18 cellular contexts compared by ENCODE assay signal in genomic region chr5:128667148-128667547, GRCh38.
DNase-seq lines count a peak whose midpoint lies in the region; ATAC-seq and TF ChIP-seq lines count a peak whose summit lies in the region.
"Had no signal": no experiment of that assay in that cellular context is flagged by ENCODE, and none has a peak within 500 bp of the region (broad histone marks: within the 10 kb centered on the region; RNA-seq: fewer than 3 reads in every experiment).

No MANE protein-coding gene starts in this region.

- ATAC-seq in heart left ventricle = no peak
- no peak for ATAC-seq in thoracic aorta (ENCODE audit: insufficient number of reproducible peaks, low FRiP score, low read depth)
- ATAC-seq: activated CD8-positive, alpha-beta memory T cell treated with anti-CD3 and anti-CD28 coated beads, Interleukin-2, amount 10 ng/mL, durations not matched to agents 7 days and 5 days had no signal

- H3K4me1 Mint-ChIP-seq in endodermal cell = peaks cover 18% of the 10 kb centered on the region
- H3K4me1 Mint-ChIP-seq: activated CD8-positive, alpha-beta memory T cell treated with anti-CD3 and anti-CD28 coated beads, Interleukin-2, amount 10 ng/mL, durations not matched to agents 7 days and 5 days; activated naive CD4-positive, alpha-beta T cell treated with anti-CD3 and anti-CD28 coated beads, Interleukin-2, amount 50 U/mL, for 24 hours had no signal

- intact Hi-C loops in heart left ventricle (cut with DNase I) (loop anchor here in 8 of 10 donors (5.0 to 10.0 kb wide), 3 partner anchors 175 to 180 kb away; no protein-coding TSS in a partner anchor), cardiac septum (cut with DNase I) (loop anchor here (5.0 to 10.0 kb wide), 2 partner anchors 175 to 388 kb away; no protein-coding TSS in a partner anchor), spleen (cut with DNase I; ENCODE audit: low total_unique reads) (no loop called here)

- H3K27ac ChIP-seq in heart left ventricle (no peak overlapping the region), OCI-LY1 (ENCODE audit: low read depth, low read length, poor library complexity, severe bottlenecking) (no peak overlapping the region), endodermal cell (ENCODE audit: low read depth, low read length) (no peak overlapping the region), thoracic aorta (no peak overlapping the region), spleen (no peak overlapping the region)
- H3K27ac ChIP-seq: SJCRH30 had no signal

- H3K4me1 ChIP-seq in heart left ventricle = no peaks in the 10 kb centered on the region
- H3K4me1 ChIP-seq in OCI-LY1 (ENCODE audit: insufficient read depth, low read length, severe bottlenecking) = no peaks in the 10 kb centered on the region
- no peaks in the 10 kb centered on the region for H3K4me1 ChIP-seq in endodermal cell (ENCODE audit: control insufficient read depth, insufficient read depth, low read length)
- H3K4me1 ChIP-seq in thoracic aorta (ENCODE audit: control insufficient read depth in 1 of 2, low read depth in 2 of 2) = no peaks in the 10 kb centered on the region
- H3K4me1 ChIP-seq in spleen = no peaks in the 10 kb centered on the region
- H3K4me1 ChIP-seq: SJCRH30 had no signal

- H3F3A ChIP-seq in OCI-LY1 (ENCODE audit: insufficient read depth, low read length) = no peaks in the 10 kb centered on the region

- no peaks in the 10 kb centered on the region for H3K36me3 ChIP-seq in heart left ventricle
- no peaks in the 10 kb centered on the region for H3K36me3 ChIP-seq in OCI-LY1 (ENCODE audit: insufficient read depth, low read length)
- H3K36me3 ChIP-seq in endodermal cell (ENCODE audit: control insufficient read depth, insufficient read depth, low read length) = no peaks in the 10 kb centered on the region
- H3K36me3 ChIP-seq in thoracic aorta = no peaks in the 10 kb centered on the region
- H3K36me3 ChIP-seq in spleen = no peaks in the 10 kb centered on the region
- H3K36me3 ChIP-seq: HAP-1, SJCRH30 had no signal

- 88 to 96% (median 94%) methylated on average over 1 of the region's 1 CpG for WGBS in heart left ventricle, 4 donors
- 79 to 83% methylated on average over 1 of the region's 1 CpG for WGBS in endodermal cell (ENCODE audit: insufficient coverage in 1 of 2, insufficient read length in 1 of 2), 2 experiments
- WGBS in spleen, 5 donors = 84 to 100% (median 89%) methylated on average over 1 of the region's 1 CpG

- H3K9me3 ChIP-seq in heart left ventricle (no peaks in the 10 kb centered on the region), OCI-LY1 (ENCODE audit: low read length) (no peaks in the 10 kb centered on the region), endodermal cell (ENCODE audit: control insufficient read depth, low read length) (no peaks in the 10 kb centered on the region), thoracic aorta (no peaks in the 10 kb centered on the region), spleen (no peaks in the 10 kb centered on the region)
- H3K9me3 ChIP-seq: HAP-1, SJCRH30 had no signal

- no peaks in the 10 kb centered on the region for H4K20me1 ChIP-seq in OCI-LY1 (ENCODE audit: insufficient read depth, low read length)

- peak in 8 of 12 donors; percentile 11 to 44 (median 35) for TF ChIP-seq CTCF in heart left ventricle (IDR thresholded peaks at IDR 0.05)
- peak; percentile 33; the same call in 1 of the 2 replicates for TF ChIP-seq CTCF in OCI-LY1 (IDR thresholded peaks at IDR 0.05; ENCODE audit: low read length)
- TF ChIP-seq CTCF in endodermal cell (conservative IDR thresholded peaks at IDR 0.05) = peak; percentile 71
- TF ChIP-seq CTCF in thoracic aorta (IDR thresholded peaks at IDR 0.05) = peak; percentile 26
- no peak for TF ChIP-seq CTCF in spleen (IDR thresholded peaks at IDR 0.05 in 8 of 11, conservative IDR thresholded peaks at IDR 0.05 in 3 of 11)

- no peak overlapping the region for H3K4me2 ChIP-seq in OCI-LY1 (ENCODE audit: low read length)

- H3K9ac ChIP-seq in OCI-LY1 (ENCODE audit: low read length) (no peak overlapping the region), endodermal cell (ENCODE audit: extremely low read depth, low read length, poor library complexity, severe bottlenecking) (no peak overlapping the region)

- no peaks in the 10 kb centered on the region for H3K36me3 Mint-ChIP-seq in endodermal cell (ENCODE audit: low read depth)
- H3K36me3 Mint-ChIP-seq: activated CD8-positive, alpha-beta memory T cell treated with anti-CD3 and anti-CD28 coated beads, Interleukin-2, amount 10 ng/mL, durations not matched to agents 7 days and 5 days; activated naive CD4-positive, alpha-beta T cell treated with anti-CD3 and anti-CD28 coated beads, Interleukin-2, amount 50 U/mL, for 24 hours had no signal

- no peaks in the 10 kb centered on the region for H3K9me3 Mint-ChIP-seq in endodermal cell
- H3K9me3 Mint-ChIP-seq: activated naive CD4-positive, alpha-beta T cell treated with anti-CD3 and anti-CD28 coated beads, Interleukin-2, amount 50 U/mL, for 24 hours had no signal

- DNase-seq in heart left ventricle = no peak
- DNase-seq in cardiac septum (ENCODE audit: low spot score) = no peak
- no peak for DNase-seq in endodermal cell
- no peak for DNase-seq in thoracic aorta (ENCODE audit: low spot score)
- no peak for DNase-seq in spleen
- no peak for DNase-seq in activated CD4-positive, alpha-beta T cell treated with anti-CD3 and anti-CD28 coated beads for 48 hours
- no peak for DNase-seq in HUDEP-2 (lab: John Stamatoyannopoulos, UW; ENCODE audit: unreplicated experiment in 76 of 76)
- DNase-seq: activated CD8-positive, alpha-beta memory T cell treated with anti-CD3 and anti-CD28 coated beads, Interleukin-2, amount 10 ng/mL, durations not matched to agents 7 days and 5 days; cortex of kidney; foreskin melanocyte; islet precursor cell; NCI-H1105; SJCRH30; stimulated activated CD4-positive, alpha-beta T cell treated with anti-CD3 and anti-CD28 coated beads, Interleukin-2, amount 100 ng/mL, for 24 hours had no signal

- H3K79me2 ChIP-seq in OCI-LY1 (ENCODE audit: insufficient read depth, low read length) = no peaks in the 10 kb centered on the region

- H3K9me2 ChIP-seq in OCI-LY1 (ENCODE audit: low read depth, low read length) = no peaks in the 10 kb centered on the region

- no peak overlapping the region for H2AFZ ChIP-seq in OCI-LY1 (ENCODE audit: low read length)

- no peak overlapping the region for H3K27ac Mint-ChIP-seq in endodermal cell
- H3K27ac Mint-ChIP-seq: activated CD8-positive, alpha-beta memory T cell treated with anti-CD3 and anti-CD28 coated beads, Interleukin-2, amount 10 ng/mL, durations not matched to agents 7 days and 5 days; activated naive CD4-positive, alpha-beta T cell treated with anti-CD3 and anti-CD28 coated beads, Interleukin-2, amount 50 U/mL, for 24 hours; progenitor cell of endocrine pancreas had no signal

- TF ChIP-seq POLR2A in heart left ventricle (IDR thresholded peaks at IDR 0.05) (no peak), spleen (IDR thresholded peaks at IDR 0.05) (no peak)

- H3K4me3 ChIP-seq in heart left ventricle (no peak overlapping the region), OCI-LY1 (ENCODE audit: low read depth, low read length, poor library complexity, severe bottlenecking) (no peak overlapping the region), endodermal cell (ENCODE audit: low read length) (no peak overlapping the region), thoracic aorta (no peak overlapping the region), spleen (no peak overlapping the region)
- H3K4me3 ChIP-seq: HAP-1, SJCRH30 had no signal

- no peak overlapping the region for H3K4me3 Mint-ChIP-seq in endodermal cell
- H3K4me3 Mint-ChIP-seq: activated CD8-positive, alpha-beta memory T cell treated with anti-CD3 and anti-CD28 coated beads, Interleukin-2, amount 10 ng/mL, durations not matched to agents 7 days and 5 days; activated naive CD4-positive, alpha-beta T cell treated with anti-CD3 and anti-CD28 coated beads, Interleukin-2, amount 50 U/mL, for 24 hours had no signal

- H3K27me3 ChIP-seq in heart left ventricle = no peaks in the 10 kb centered on the region
- H3K27me3 ChIP-seq in OCI-LY1 (ENCODE audit: insufficient read depth, low read length) = no peaks in the 10 kb centered on the region
- H3K27me3 ChIP-seq in endodermal cell (ENCODE audit: control insufficient read depth, insufficient read depth, low read length, poor library complexity, severe bottlenecking) = peaks cover 46% of the 10 kb centered on the region
- H3K27me3 ChIP-seq in thoracic aorta (replicated peaks; ENCODE audit: insufficient read depth) = no peaks in the 10 kb centered on the region
- no peaks in the 10 kb centered on the region for H3K27me3 ChIP-seq in spleen (replicated peaks in 1 of 7)

- peaks cover 36% of the 10 kb centered on the region for H3K27me3 Mint-ChIP-seq in endodermal cell (ENCODE audit: insufficient read depth)
- H3K27me3 Mint-ChIP-seq: activated CD8-positive, alpha-beta memory T cell treated with anti-CD3 and anti-CD28 coated beads, Interleukin-2, amount 10 ng/mL, durations not matched to agents 7 days and 5 days; progenitor cell of endocrine pancreas had no signal

Comparison
In these comparisons a context has a peak if more than half of its experiments do, and no peak if none do; other contexts are left out.
1. CTCF ChIP-seq: peak in heart left ventricle (8 of 12), OCI-LY1 (single experiment), endodermal cell (single experiment) and thoracic aorta (single experiment); none in spleen (0 of 11).